10 cellular contexts compared by ENCODE assay signal in genomic region chr14:21308132-21308478, GRCh38. TPM values are rescaled to one million over a fixed set of nuclear protein-coding genes. Genes with fewer than 3 reads are reported as not detected.
DNase-seq lines count a peak whose midpoint lies in the region; ATAC-seq and TF ChIP-seq lines count a peak whose summit lies in the region.
"Had no signal": no experiment of that assay in that cellular context is flagged by ENCODE, and none has a peak within 500 bp of the region (broad histone marks: within the 10 kb centered on the region; RNA-seq: fewer than 3 reads in every experiment).

No MANE protein-coding gene starts in this region.

- intact Hi-C loops in activated CD8-positive, alpha-beta T cell treated with anti-CD3 and anti-CD28 coated beads for 36 hours (cut with micrococcal nuclease), result loop anchor here (5.0 kb wide), 1 partner anchor 41 kb away; the partner anchor contains the start of gene HNRNPC

- H3K27me3 Mint-ChIP-seq in activated CD8-positive, alpha-beta T cell treated with anti-CD3 and anti-CD28 coated beads for 36 hours, result no peaks in the 10 kb centered on the region

- no peaks in the 10 kb centered on the region for H3K9me3 Mint-ChIP-seq in activated CD8-positive, alpha-beta T cell treated with anti-CD3 and anti-CD28 coated beads for 36 hours

- peak overlapping the region; percentile 81 for H3K27ac Mint-ChIP-seq in activated CD8-positive, alpha-beta T cell treated with anti-CD3 and anti-CD28 coated beads for 36 hours

- TF ChIP-seq CTCF in activated CD8-positive, alpha-beta T cell treated with anti-CD3 and anti-CD28 coated beads for 36 hours (IDR thresholded peaks at IDR 0.05), result no peak

- no peak for DNase-seq in activated CD8-positive, alpha-beta T cell treated with anti-CD3 and anti-CD28 coated beads for 36 hours
- DNase-seq in kidney tubule cell (ENCODE audit: low spot score) (peak; percentile 6), hepatic stellate cell (ENCODE audit: low spot score) (no peak), NCI-H524 (lab: John Stamatoyannopoulos, UW) (no peak), NOMO-1 treated with DMSO at 0.1 percent for 48 hours (lab: John Stamatoyannopoulos, UW; ENCODE audit: unreplicated experiment) (no peak)

- H3K36me3 Mint-ChIP-seq in activated CD8-positive, alpha-beta T cell treated with anti-CD3 and anti-CD28 coated beads for 36 hours (ENCODE audit: low read depth), result no peaks in the 10 kb centered on the region

- peaks cover 24% of the 10 kb centered on the region for H3K4me1 Mint-ChIP-seq in activated CD8-positive, alpha-beta T cell treated with anti-CD3 and anti-CD28 coated beads for 36 hours (ENCODE audit: low read depth)

- ATAC-seq in GM18502 (IDR thresholded peaks at IDR 0.05; ENCODE audit: poor library complexity, unreplicated experiment), result peak; percentile 37
- ATAC-seq in HG02759 (IDR thresholded peaks at IDR 0.05; ENCODE audit: unreplicated experiment), result peak; percentile 35
- no peak for ATAC-seq in activated CD8-positive, alpha-beta T cell treated with anti-CD3 and anti-CD28 coated beads for 36 hours
- no peak for ATAC-seq in GM21447 (IDR thresholded peaks at IDR 0.05; ENCODE audit: unreplicated experiment)

- peak overlapping the region; percentile 68 for H3K4me3 Mint-ChIP-seq in activated CD8-positive, alpha-beta T cell treated with anti-CD3 and anti-CD28 coated beads for 36 hours

- POLR2A ChIA-PET in activated CD8-positive, alpha-beta T cell treated with anti-CD3 and anti-CD28 coated beads for 36 hours (lab: Charles Lee), result interaction anchor here (1.0 to 1.7 kb wide), 4 partner anchors 40 to 69 kb away, joined by 3 to 10 read pairs (median 5); no protein-coding TSS in a partner anchor

- CTCF ChIA-PET in activated CD8-positive, alpha-beta T cell treated with anti-CD3 and anti-CD28 coated beads for 36 hours (lab: Charles Lee), result interaction anchor here (0.9 to 1.6 kb wide), 3 partner anchors 9 to 169 kb away, joined by 3 to 4 read pairs (median 3); partner anchors contain the start of genes RPGRIP1 and TOX4

RNA-seq across cellular contexts. Expression of gene RPGRIP1, which starts 28.2 kb away (rescaled TPM):
- not detected for total RNA-seq in activated CD8-positive, alpha-beta T cell treated with anti-CD3 and anti-CD28 coated beads for 36 hours
- total RNA-seq: glomerular endothelial cell, IMR-90 had no signal

RNA-seq across cellular contexts. Expression of gene HNRNPC, which starts 38.9 kb away (rescaled TPM):
- total RNA-seq in activated CD8-positive, alpha-beta T cell treated with anti-CD3 and anti-CD28 coated beads for 36 hours, result 1,000 to 10,000 TPM; 1,078 to 1,115 TPM

Comparison
In these comparisons a context has a peak if more than half of its experiments do, and no peak if none do; other contexts are left out.
1. ATAC-seq: peak in GM18502 (single experiment) and HG02759 (single experiment); none in activated CD8-positive, alpha-beta T cell treated with anti-CD3 and anti-CD28 coated beads for 36 hours (single experiment) and GM21447 (single experiment).